1 cellular context compared by ENCODE assay signal in the genomic region with DNA sequence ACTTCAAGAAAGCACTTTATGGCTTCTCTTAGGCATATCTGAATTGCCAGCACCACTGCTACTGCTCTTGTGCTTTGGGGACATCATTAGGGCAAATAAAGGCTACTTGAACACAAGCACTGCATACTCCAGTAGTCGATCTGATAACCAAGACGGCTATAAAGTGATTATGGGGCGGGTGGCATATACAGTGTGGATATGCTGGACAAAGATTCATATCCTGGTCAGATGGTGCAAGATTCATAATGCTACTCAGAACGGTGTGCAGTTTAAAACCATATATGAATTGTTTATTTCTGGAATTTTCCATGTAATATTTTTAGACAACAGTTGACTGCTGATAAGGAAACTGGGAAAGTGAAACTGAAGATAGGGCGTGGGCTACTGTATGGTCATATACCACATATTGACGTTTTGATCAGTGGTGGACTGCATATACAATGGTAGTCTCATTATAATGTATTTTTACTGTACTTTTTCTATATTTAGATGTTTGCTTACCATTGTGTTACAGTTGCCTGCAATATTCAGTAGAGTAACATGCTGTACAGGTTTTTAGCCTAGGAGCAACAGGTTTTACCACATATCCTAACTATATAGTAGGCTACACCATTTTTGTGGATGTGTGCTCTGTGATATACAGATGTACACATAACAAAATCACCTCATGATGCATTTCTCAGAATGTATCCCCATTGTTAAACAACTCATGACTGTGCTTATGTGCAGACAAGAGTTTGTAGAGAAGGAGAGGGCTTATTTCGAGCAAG.
TF ChIP-seq lines count a peak whose summit lies in the region.

No MANE protein-coding gene starts in this region.

TF ChIP-seq in GM23338, 12 proteins besides CTCF, POLR2A, EP300 and RAD21:
- TF ChIP-seq, protein P1, sequence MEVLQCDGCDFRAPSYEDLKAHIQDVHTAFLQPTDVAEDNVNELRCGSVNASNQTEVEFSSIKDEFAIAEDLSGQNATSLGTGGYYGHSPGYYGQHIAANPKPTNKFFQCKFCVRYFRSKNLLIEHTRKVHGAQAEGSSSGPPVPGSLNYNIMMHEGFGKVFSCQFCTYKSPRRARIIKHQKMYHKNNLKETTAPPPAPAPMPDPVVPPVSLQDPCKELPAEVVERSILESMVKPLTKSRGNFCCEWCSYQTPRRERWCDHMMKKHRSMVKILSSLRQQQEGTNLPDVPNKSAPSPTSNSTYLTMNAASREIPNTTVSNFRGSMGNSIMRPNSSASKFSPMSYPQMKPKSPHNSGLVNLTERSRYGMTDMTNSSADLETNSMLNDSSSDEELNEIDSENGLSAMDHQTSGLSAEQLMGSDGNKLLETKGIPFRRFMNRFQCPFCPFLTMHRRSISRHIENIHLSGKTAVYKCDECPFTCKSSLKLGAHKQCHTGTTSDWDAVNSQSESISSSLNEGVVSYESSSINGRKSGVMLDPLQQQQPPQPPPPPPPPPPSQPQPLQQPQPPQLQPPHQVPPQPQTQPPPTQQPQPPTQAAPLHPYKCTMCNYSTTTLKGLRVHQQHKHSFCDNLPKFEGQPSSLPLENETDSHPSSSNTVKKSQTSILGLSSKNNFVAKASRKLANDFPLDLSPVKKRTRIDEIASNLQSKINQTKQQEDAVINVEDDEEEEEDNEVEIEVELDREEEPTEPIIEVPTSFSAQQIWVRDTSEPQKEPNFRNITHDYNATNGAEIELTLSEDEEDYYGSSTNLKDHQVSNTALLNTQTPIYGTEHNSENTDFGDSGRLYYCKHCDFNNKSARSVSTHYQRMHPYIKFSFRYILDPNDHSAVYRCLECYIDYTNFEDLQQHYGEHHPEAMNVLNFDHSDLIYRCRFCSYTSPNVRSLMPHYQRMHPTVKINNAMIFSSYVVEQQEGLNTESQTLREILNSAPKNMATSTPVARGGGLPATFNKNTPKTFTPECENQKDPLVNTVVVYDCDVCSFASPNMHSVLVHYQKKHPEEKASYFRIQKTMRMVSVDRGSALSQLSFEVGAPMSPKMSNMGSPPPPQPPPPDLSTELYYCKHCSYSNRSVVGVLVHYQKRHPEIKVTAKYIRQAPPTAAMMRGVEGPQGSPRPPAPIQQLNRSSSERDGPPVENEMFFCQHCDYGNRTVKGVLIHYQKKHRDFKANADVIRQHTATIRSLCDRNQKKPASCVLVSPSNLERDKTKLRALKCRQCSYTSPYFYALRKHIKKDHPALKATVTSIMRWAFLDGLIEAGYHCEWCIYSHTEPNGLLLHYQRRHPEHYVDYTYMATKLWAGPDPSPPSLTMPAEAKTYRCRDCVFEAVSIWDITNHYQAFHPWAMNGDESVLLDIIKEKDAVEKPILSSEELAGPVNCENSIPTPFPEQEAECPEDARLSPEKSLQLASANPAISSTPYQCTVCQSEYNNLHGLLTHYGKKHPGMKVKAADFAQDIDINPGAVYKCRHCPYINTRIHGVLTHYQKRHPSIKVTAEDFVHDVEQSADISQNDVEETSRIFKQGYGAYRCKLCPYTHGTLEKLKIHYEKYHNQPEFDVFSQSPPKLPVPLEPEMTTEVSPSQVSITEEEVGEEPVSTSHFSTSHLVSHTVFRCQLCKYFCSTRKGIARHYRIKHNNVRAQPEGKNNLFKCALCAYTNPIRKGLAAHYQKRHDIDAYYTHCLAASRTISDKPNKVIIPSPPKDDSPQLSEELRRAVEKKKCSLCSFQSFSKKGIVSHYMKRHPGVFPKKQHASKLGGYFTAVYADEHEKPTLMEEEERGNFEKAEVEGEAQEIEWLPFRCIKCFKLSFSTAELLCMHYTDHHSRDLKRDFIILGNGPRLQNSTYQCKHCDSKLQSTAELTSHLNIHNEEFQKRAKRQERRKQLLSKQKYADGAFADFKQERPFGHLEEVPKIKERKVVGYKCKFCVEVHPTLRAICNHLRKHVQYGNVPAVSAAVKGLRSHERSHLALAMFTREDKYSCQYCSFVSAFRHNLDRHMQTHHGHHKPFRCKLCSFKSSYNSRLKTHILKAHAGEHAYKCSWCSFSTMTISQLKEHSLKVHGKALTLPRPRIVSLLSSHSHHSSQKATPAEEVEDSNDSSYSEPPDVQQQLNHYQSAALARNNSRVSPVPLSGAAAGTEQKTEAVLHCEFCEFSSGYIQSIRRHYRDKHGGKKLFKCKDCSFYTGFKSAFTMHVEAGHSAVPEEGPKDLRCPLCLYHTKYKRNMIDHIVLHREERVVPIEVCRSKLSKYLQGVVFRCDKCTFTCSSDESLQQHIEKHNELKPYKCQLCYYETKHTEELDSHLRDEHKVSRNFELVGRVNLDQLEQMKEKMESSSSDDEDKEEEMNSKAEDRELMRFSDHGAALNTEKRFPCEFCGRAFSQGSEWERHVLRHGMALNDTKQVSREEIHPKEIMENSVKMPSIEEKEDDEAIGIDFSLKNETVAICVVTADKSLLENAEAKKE (CRISPR knock-in tag; IDR thresholded peaks at IDR 0.05) = no peak
- TF ChIP-seq NANOG (IDR thresholded peaks at IDR 0.05; ENCODE audit: borderline replicate concordance) (no peak), POLR2AphosphoS5 (IDR thresholded peaks at IDR 0.05; ENCODE audit: low read depth) (no peak), EZH2phosphoT487 (IDR thresholded peaks at IDR 0.05; ENCODE audit: unreplicated experiment) (no peak), ZNF114 (CRISPR knock-in tag; IDR thresholded peaks at IDR 0.05) (no peak), STAT1 (IDR thresholded peaks at IDR 0.05; ENCODE audit: unreplicated experiment) (no peak), EZH2 (IDR thresholded peaks at IDR 0.05; ENCODE audit: low read depth, unreplicated experiment) (no peak), JUNB (IDR thresholded peaks at IDR 0.05; ENCODE audit: unreplicated experiment) (no peak), ZNF331 (CRISPR knock-in tag; IDR thresholded peaks at IDR 0.05; ENCODE audit: low read depth) (no peak)
